8 cellular contexts compared by ENCODE assay signal in the genomic region with DNA sequence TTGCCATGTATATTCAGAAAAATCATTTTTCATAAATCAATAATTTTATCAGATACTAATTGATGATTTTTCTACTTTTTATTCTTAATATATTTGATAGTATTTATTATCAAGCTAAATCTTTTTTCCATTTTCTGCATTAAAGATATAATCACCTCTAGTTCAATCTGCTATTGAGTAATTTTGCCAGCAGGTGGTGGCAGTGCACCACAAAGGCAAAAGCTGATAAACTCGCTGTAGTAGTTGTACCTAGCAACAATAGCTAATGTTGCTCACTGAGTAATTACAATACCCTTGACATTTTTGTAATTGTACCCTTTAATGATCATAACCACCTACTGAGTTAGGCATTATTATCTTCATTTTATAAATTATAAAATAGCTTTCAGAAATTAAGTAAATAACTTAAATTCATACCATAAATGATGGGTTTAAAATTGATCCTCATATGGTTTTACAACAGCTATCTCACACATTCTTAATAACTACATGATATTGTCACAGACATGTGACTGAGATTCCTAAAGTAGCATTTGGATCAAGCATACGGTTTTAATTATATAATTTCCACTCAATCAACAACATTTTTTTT. TPM values are rescaled to one million over a fixed set of nuclear protein-coding genes. Genes with fewer than 3 reads are reported as not detected.
A peak's percentile ranks its signal among the peaks of the same experiment; 100 is the strongest.
DNase-seq lines count a peak whose midpoint lies in the region; ATAC-seq and TF ChIP-seq lines count a peak whose summit lies in the region.

No MANE protein-coding gene starts in this region.

- peak; percentile 86 for ATAC-seq in GM19372 (IDR thresholded peaks at IDR 0.05; ENCODE audit: low read depth, unreplicated experiment)
- peak; percentile 85 for ATAC-seq in HG03196 (IDR thresholded peaks at IDR 0.05; ENCODE audit: unreplicated experiment)
- ATAC-seq in foreskin keratinocyte: peak; percentile 83

- no peak overlapping the region for H3K27ac ChIP-seq in foreskin keratinocyte

- H3K4me1 ChIP-seq in foreskin keratinocyte: no peaks in the 10 kb centered on the region

- H3K27me3 ChIP-seq in foreskin keratinocyte: no peaks in the 10 kb centered on the region

- intact Hi-C loops in posterior cingulate gyrus (cut with DNase I): loop anchor here (1.0 to 2.0 kb wide), 2 partner anchors 80 to 1013 kb away; no protein-coding TSS in a partner anchor

- DNase-seq in Caki2 (ENCODE audit: low read depth) (peak; percentile 26), NCI-H345 treated with DMSO at 0.1 percent for 48 hours (lab: John Stamatoyannopoulos, UW; ENCODE audit: unreplicated experiment) (peak; percentile 35), foreskin keratinocyte (peak; percentile 8 to 33), posterior cingulate gyrus (peak in 9 of 10 donors; percentile 27 to 88 (median 54))
- DNase-seq in activated CD8-positive, alpha-beta memory T cell treated with anti-CD3 and anti-CD28 coated beads for 24 hours: peak; percentile 63
- no peak for DNase-seq in activated CD4-positive, CD25-positive, alpha-beta regulatory T cell treated with anti-CD3 and anti-CD28 coated beads, Interleukin-2, amount 50 U/mL, for 72 hours

- TF ChIP-seq CTCF in foreskin keratinocyte (conservative IDR thresholded peaks at IDR 0.05): peak; percentile 97

- in situ Hi-C loops in Caki2 (cut with HindIII; ENCODE audit: low pct_unique_long_range_greater_than_20kb, low sequenced_read_pairs): no loop called here

RNA-seq across cellular contexts. Expression of a gene that starts 52.0 kb away (rescaled TPM):
- total RNA-seq in Caki2 (2014; rRNA removed; shearing (Covaris generic); ENCODE audit: low replicate concordance): 0.14 and 2.8 TPM in 2 replicates
- 2.3 and 3.3 TPM in 2 replicates for total RNA-seq in foreskin keratinocyte
- polyA plus RNA-seq in foreskin keratinocyte: 0.56 and 0.69 TPM in 2 replicates

RNA-seq across cellular contexts. Expression of a gene that starts 54.2 kb away (rescaled TPM):
- 25.4 and 32.6 TPM in 2 replicates for total RNA-seq in Caki2 (2014; rRNA removed; shearing (Covaris generic); ENCODE audit: low replicate concordance)
- total RNA-seq in foreskin keratinocyte: 0.42 and 0.54 TPM in 2 replicates
- 0.14 and 0.16 TPM in 2 replicates for polyA plus RNA-seq in foreskin keratinocyte

Comparison
In these comparisons a context has a peak if more than half of its experiments do, and no peak if none do; other contexts are left out.
1. RNA of a gene that starts 54.2 kb away (total RNA-seq): 25.4 to 32.6 TPM in Caki2; 0.42 to 0.54 TPM in foreskin keratinocyte; every median in the first group is over 10 times any median in the second.
2. Peak in every context shown above with its lines, with median percentiles within 50 percentile points of each other: ATAC-seq.